ENCODE assay signal across 14 cellular contexts in the genomic region with DNA sequence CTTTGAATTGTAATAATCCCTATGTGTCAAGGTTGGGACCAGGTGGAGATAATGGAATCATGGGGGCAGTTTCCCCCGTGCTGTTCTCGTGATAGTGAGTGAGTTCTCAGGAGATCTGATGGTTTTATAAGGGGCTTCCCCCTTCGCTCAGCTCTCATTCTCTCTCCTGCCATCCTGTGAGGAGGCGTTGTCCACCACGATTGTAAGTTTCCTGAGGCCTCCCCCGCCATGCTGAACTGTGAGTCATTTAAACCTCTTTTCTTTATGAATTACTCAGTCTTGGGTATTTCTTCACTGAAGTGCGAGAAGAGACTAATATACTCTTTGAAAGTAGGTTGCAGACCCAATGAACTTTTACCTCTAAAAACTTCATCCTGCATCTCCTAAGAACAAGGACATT.
DNase-seq lines count a peak whose midpoint lies in the region.
"Had no signal": no experiment of that assay in that cellular context is flagged by ENCODE, and none has a peak within 500 bp of the region (broad histone marks: within the 10 kb centered on the region; RNA-seq: fewer than 3 reads in every experiment).

No MANE protein-coding gene starts in this region.

- peak overlapping the region; percentile 92 for H3K27ac Mint-ChIP-seq in stimulated activated naive CD8-positive, alpha-beta T cell treated with anti-CD3 and anti-CD28 coated beads, Interleukin-15, Interleukin-2, amounts not matched to agents 100 ng/mL and 50 ng/mL, for 24 hours

- H3K4me3 Mint-ChIP-seq in stimulated activated naive CD8-positive, alpha-beta T cell treated with anti-CD3 and anti-CD28 coated beads, Interleukin-15, Interleukin-2, amounts not matched to agents 100 ng/mL and 50 ng/mL, for 24 hours: peak overlapping the region; percentile 71

- H3K27me3 Mint-ChIP-seq in stimulated activated naive CD8-positive, alpha-beta T cell treated with anti-CD3 and anti-CD28 coated beads, Interleukin-15, Interleukin-2, amounts not matched to agents 100 ng/mL and 50 ng/mL, for 24 hours: peaks cover 38% of the 10 kb centered on the region

- no peak overlapping the region for H3K27ac ChIP-seq in substantia nigra (ENCODE audit: low read depth, low read length, poor library complexity, severe bottlenecking)
- H3K27ac ChIP-seq: left lung, spleen had no signal

- H3K36me3 Mint-ChIP-seq in stimulated activated naive CD8-positive, alpha-beta T cell treated with anti-CD3 and anti-CD28 coated beads, Interleukin-15, Interleukin-2, amounts not matched to agents 100 ng/mL and 50 ng/mL, for 24 hours (ENCODE audit: low read depth): peaks cover 9% of the 10 kb centered on the region

- H3K9me3 Mint-ChIP-seq in stimulated activated naive CD8-positive, alpha-beta T cell treated with anti-CD3 and anti-CD28 coated beads, Interleukin-15, Interleukin-2, amounts not matched to agents 100 ng/mL and 50 ng/mL, for 24 hours: peaks cover 10% of the 10 kb centered on the region

- peaks cover 69% of the 10 kb centered on the region for H3K4me1 Mint-ChIP-seq in stimulated activated naive CD8-positive, alpha-beta T cell treated with anti-CD3 and anti-CD28 coated beads, Interleukin-15, Interleukin-2, amounts not matched to agents 100 ng/mL and 50 ng/mL, for 24 hours (ENCODE audit: low read depth)

- DNase-seq in activated naive CD4-positive, alpha-beta T cell treated with Interleukin-2 at 50 U/mL for 16 hours: peak; percentile 62
- no peak for DNase-seq in activated naive CD4-positive, alpha-beta T cell (lab: John Stamatoyannopoulos, UW)
- peak; percentile 34 for DNase-seq in activated naive CD4-positive, alpha-beta T cell treated with anti-CD3 and anti-CD28 coated beads, Interleukin-2, amount 50 U/mL, for 16 hours
- DNase-seq in stimulated activated CD4-positive, alpha-beta T cell treated with anti-CD3 and anti-CD28 coated beads, Interleukin-1b, Interleukin-23, amount 100 ng/mL, for 24 hours (ENCODE audit: low read depth in 4 of 4, low spot score in 1 of 4): peak; percentile 13 to 67 (median 21)
- no peak for DNase-seq in activated gamma-delta T cell (lab: John Stamatoyannopoulos, UW)
- DNase-seq in HUDEP-2 (lab: John Stamatoyannopoulos, UW; ENCODE audit: unreplicated experiment in 76 of 76): no peak
- DNase-seq in substantia nigra (lab: John Stamatoyannopoulos, UW): no peak
- DNase-seq: Calu3, left lung, MM.1S, NCI-H2107, posterior cingulate gyrus, spleen had no signal

Comparison
In these comparisons a context has a peak if more than half of its experiments do, and no peak if none do; other contexts are left out.
1. DNase-seq: peak in activated naive CD4-positive, alpha-beta T cell treated with Interleukin-2 at 50 U/mL for 16 hours (single experiment), activated naive CD4-positive, alpha-beta T cell treated with anti-CD3 and anti-CD28 coated beads, Interleukin-2, amount 50 U/mL, for 16 hours (single experiment) and stimulated activated CD4-positive, alpha-beta T cell treated with anti-CD3 and anti-CD28 coated beads, Interleukin-1b, Interleukin-23, amount 100 ng/mL, for 24 hours (4 of 4); none in activated naive CD4-positive, alpha-beta T cell (0 of 4), activated gamma-delta T cell (single experiment), HUDEP-2 (0 of 76) and substantia nigra (0 of 49).